In genomic region chr17:40026816-40027613, GRCh38 we compare ENCODE assay signal across 8 cellular contexts. TPM values are rescaled to one million over a fixed set of nuclear protein-coding genes. Genes with fewer than 3 reads are reported as not detected.
DNase-seq lines count a peak whose midpoint lies in the region; ATAC-seq and TF ChIP-seq lines count a peak whose summit lies in the region.

No MANE protein-coding gene starts in this region.

- DNase-seq in DMS53 (lab: John Stamatoyannopoulos, UW) (peak; percentile 84), KBM-7 (peak; percentile 67), Peyer's patch (peak; percentile 66 to 93 (median 83)), fibroblast of lung (ENCODE audit: low read depth in 2 of 2) (peak; percentile 66 to 81)
- DNase-seq in activated T-cell treated with anti-CD3 and anti-CD28 coated beads, Interleukin-2, amount 50 U/mL, for 48 hours = peak; percentile 81 to 83
- DNase-seq in stimulated activated naive B cell treated with anti-CD40 and anti-IgM and Interleukin-4, amounts not matched to agents 10 μg/mL and 1 μg/mL and 100 μg/mL, for 72 hours = peak; percentile 49

- H3K27me3 ChIP-seq in Peyer's patch (no peaks in the 10 kb centered on the region), fibroblast of lung (ENCODE audit: control insufficient read depth, insufficient read depth, low read length) (no peaks in the 10 kb centered on the region)

- no peaks in the 10 kb centered on the region for H4K20me1 ChIP-seq in fibroblast of lung (ENCODE audit: control insufficient read depth, extremely low read depth, insufficient read depth, low read length)

- no peaks in the 10 kb centered on the region for H3K79me2 ChIP-seq in fibroblast of lung (ENCODE audit: control insufficient read depth, insufficient read depth, low read length)

- H3K4me2 ChIP-seq in fibroblast of lung (ENCODE audit: extremely low read depth, insufficient read depth, low read length) = no peak overlapping the region

- in situ Hi-C loops in KBM-7 (cut with MboI; ENCODE audit: low pct_unique_long_range_greater_than_20kb, low sequenced_read_pairs) = no loop called here

- H3K9ac ChIP-seq in fibroblast of lung (ENCODE audit: insufficient read depth, low read length) = no peak overlapping the region

- H3K4me1 Mint-ChIP-seq in nephron = peaks cover 15% of the 10 kb centered on the region
- H3K4me1 Mint-ChIP-seq in stimulated activated naive B cell treated with anti-CD40 and anti-IgM and Interleukin-4, amounts not matched to agents 10 μg/mL and 1 μg/mL and 100 μg/mL, for 72 hours = peaks cover 6 to 7% of the 10 kb centered on the region in 2 donors

- no peak overlapping the region for H2AFZ ChIP-seq in fibroblast of lung (ENCODE audit: low read length)

- no peak overlapping the region for H3K27ac Mint-ChIP-seq in nephron
- no peak overlapping the region for H3K27ac Mint-ChIP-seq in stimulated activated naive B cell treated with anti-CD40 and anti-IgM and Interleukin-4, amounts not matched to agents 10 μg/mL and 1 μg/mL and 100 μg/mL, for 72 hours

- peaks cover 52% of the 10 kb centered on the region for H3K36me3 Mint-ChIP-seq in nephron (ENCODE audit: low read depth)
- peaks cover 57 to 65% of the 10 kb centered on the region in 2 donors for H3K36me3 Mint-ChIP-seq in stimulated activated naive B cell treated with anti-CD40 and anti-IgM and Interleukin-4, amounts not matched to agents 10 μg/mL and 1 μg/mL and 100 μg/mL, for 72 hours

- TF ChIP-seq POLR2A in Peyer's patch (IDR thresholded peaks at IDR 0.05) = no peak

- H3K27me3 Mint-ChIP-seq in nephron (ENCODE audit: low read depth) = no peaks in the 10 kb centered on the region
- H3K27me3 Mint-ChIP-seq in stimulated activated naive B cell treated with anti-CD40 and anti-IgM and Interleukin-4, amounts not matched to agents 10 μg/mL and 1 μg/mL and 100 μg/mL, for 72 hours = no peaks in the 10 kb centered on the region

- H3K27ac ChIP-seq in Peyer's patch (peak overlapping the region in 1 of 4 donors; percentile 3), fibroblast of lung (ENCODE audit: insufficient read depth, low read length) (no peak overlapping the region)

- H3K4me1 ChIP-seq in Peyer's patch (peaks cover 0 to 16% (median 1%) of the 10 kb centered on the region in 4 donors), fibroblast of lung (ENCODE audit: control insufficient read depth, extremely low read depth, insufficient read depth, low read length) (peaks cover 9% of the 10 kb centered on the region)

- ATAC-seq in stimulated activated naive B cell treated with anti-CD40 and anti-IgM and Interleukin-4, amounts not matched to agents 10 μg/mL and 1 μg/mL and 100 μg/mL, for 72 hours (replicated peaks) = peak; percentile 96 to 99
- ATAC-seq in HG03095 (IDR thresholded peaks at IDR 0.05; ENCODE audit: unreplicated experiment) = no peak

- peaks cover 0 to 82% (median 0%) of the 10 kb centered on the region in 3 donors for H3K36me3 ChIP-seq in Peyer's patch
- peaks cover 27% of the 10 kb centered on the region for H3K36me3 ChIP-seq in fibroblast of lung (ENCODE audit: control insufficient read depth, insufficient read depth, low read length)

- no peaks in the 10 kb centered on the region for H3K9me3 Mint-ChIP-seq in nephron
- H3K9me3 Mint-ChIP-seq in stimulated activated naive B cell treated with anti-CD40 and anti-IgM and Interleukin-4, amounts not matched to agents 10 μg/mL and 1 μg/mL and 100 μg/mL, for 72 hours = no peaks in the 10 kb centered on the region

- H3K9me3 ChIP-seq in Peyer's patch (no peaks in the 10 kb centered on the region), fibroblast of lung (ENCODE audit: control insufficient read depth, insufficient read depth, low read depth, low read length) (no peaks in the 10 kb centered on the region)

- H3K4me3 ChIP-seq in Peyer's patch = no peak overlapping the region
- no peak overlapping the region for H3K4me3 ChIP-seq in fibroblast of lung (replicated peaks in 1 of 4; ENCODE audit: control extremely low read depth in 1 of 4, insufficient read depth in 1 of 4, low read depth in 3 of 4, low read length in 4 of 4)

- no peak overlapping the region for H3K4me3 Mint-ChIP-seq in nephron
- H3K4me3 Mint-ChIP-seq in stimulated activated naive B cell treated with anti-CD40 and anti-IgM and Interleukin-4, amounts not matched to agents 10 μg/mL and 1 μg/mL and 100 μg/mL, for 72 hours = no peak overlapping the region

- TF ChIP-seq CTCF in Peyer's patch (IDR thresholded peaks at IDR 0.05) (peak; percentile 60 to 96 (median 88)), fibroblast of lung (conservative IDR thresholded peaks at IDR 0.05 in 1 of 2, IDR thresholded peaks at IDR 0.05 in 1 of 2; ENCODE audit: low read depth in 1 of 2, low read length in 2 of 2) (peak; percentile 79 to 85), nephron (IDR thresholded peaks at IDR 0.05; ENCODE audit: unreplicated experiment in 3 of 3) (peak; percentile 89 to 92 (median 90))

RNA-seq across cellular contexts. Expression of gene CSF3, which starts 11.8 kb away (rescaled TPM):
- total RNA-seq in Peyer's patch (not detected), fibroblast of lung (not detected in 2 replicates)
- polyA plus RNA-seq in fibroblast of lung = 0.12 TPM in 1 of 2 replicates, not detected in the other
- 0.17 TPM in 1 of 2 replicates, not detected in the other for polyA plus RNA-seq in fibroblast of lung (2012)
- polyA minus RNA-seq in fibroblast of lung (ENCODE audit: low replicate concordance) = not detected in 2 replicates

RNA-seq across cellular contexts. Expression of gene MED24, which starts 27.2 kb away (rescaled TPM):
- 100 to 1,000 TPM in 3 of 4 donors, 10 to 100 TPM in 1; 77.9 to 176 (median 146) TPM for total RNA-seq in Peyer's patch
- total RNA-seq in fibroblast of lung = 25.1 and 31.1 TPM in 2 replicates
- 42.7 and 66.7 TPM in 2 replicates for polyA plus RNA-seq in fibroblast of lung
- 32.7 and 46.9 TPM in 2 replicates for polyA plus RNA-seq in fibroblast of lung (2012)
- 122 and 302 TPM in 2 replicates for polyA minus RNA-seq in fibroblast of lung (ENCODE audit: low replicate concordance)

RNA-seq across cellular contexts. Expression of gene THRA, which starts 35.8 kb away (rescaled TPM):
- 10 to 100 TPM; 43.4 to 80.5 (median 68.5) TPM for total RNA-seq in Peyer's patch
- 49.8 and 52.8 TPM in 2 replicates for total RNA-seq in fibroblast of lung
- 27.2 and 30.8 TPM in 2 replicates for polyA plus RNA-seq in fibroblast of lung
- polyA plus RNA-seq in fibroblast of lung (2012) = 34.3 and 34.9 TPM in 2 replicates
- 43.5 and 67.0 TPM in 2 replicates for polyA minus RNA-seq in fibroblast of lung (ENCODE audit: low replicate concordance)

RNA-seq across cellular contexts. Expression of gene PSMD3, which starts 46.4 kb away (rescaled TPM):
- 10 to 100 TPM; 65.2 to 87.9 (median 73.7) TPM for total RNA-seq in Peyer's patch
- total RNA-seq in fibroblast of lung = 55.2 and 55.5 TPM in 2 replicates
- 66.9 and 107 TPM in 2 replicates for polyA plus RNA-seq in fibroblast of lung
- polyA plus RNA-seq in fibroblast of lung (2012) = 83.3 and 134 TPM in 2 replicates
- 181 and 235 TPM in 2 replicates for polyA minus RNA-seq in fibroblast of lung (ENCODE audit: low replicate concordance)
